Comparison of ENCODE assay signal across 11 cellular contexts in genomic region chr22:44736581-44737413, GRCh38. TPM values are rescaled to one million over a fixed set of nuclear protein-coding genes. Genes with fewer than 3 reads are reported as not detected.
DNase-seq lines count a peak whose midpoint lies in the region; ATAC-seq and TF ChIP-seq lines count a peak whose summit lies in the region.
"Had no signal": no experiment of that assay in that cellular context is flagged by ENCODE, and none has a peak within 500 bp of the region (broad histone marks: within the 10 kb centered on the region; RNA-seq: fewer than 3 reads in every experiment).

No MANE protein-coding gene starts in this region.

- H3K36me3 ChIP-seq in heart right ventricle (no peaks in the 10 kb centered on the region), right atrium auricular region (no peaks in the 10 kb centered on the region), OCI-LY7 (ENCODE audit: insufficient read depth, low read length) (no peaks in the 10 kb centered on the region)

- BruUV-seq in OCI-LY7 (replicated peaks; lab: Mats Ljungman, UMichigan) = no TSS peak

- ATAC-seq in heart right ventricle (peak in 5 of 8 donors; percentile 6 to 28 (median 18)), left colon (peak; percentile 16), GM21737 (IDR thresholded peaks at IDR 0.05; ENCODE audit: unreplicated experiment) (no peak)

- H3K4me1 ChIP-seq in heart right ventricle = peaks cover 0 to 15% (median 0%) of the 10 kb centered on the region in 9 donors
- peaks cover 0 to 9% of the 10 kb centered on the region in 2 donors for H3K4me1 ChIP-seq in right atrium auricular region
- H3K4me1 ChIP-seq in OCI-LY7 (ENCODE audit: insufficient read depth, low read length, poor library complexity, severe bottlenecking) = no peaks in the 10 kb centered on the region

- no peaks in the 10 kb centered on the region for H3K9me2 ChIP-seq in OCI-LY7 (ENCODE audit: insufficient read depth, low read length)

- H3K27ac ChIP-seq in heart right ventricle = no peak overlapping the region
- no peak overlapping the region for H3K27ac ChIP-seq in right atrium auricular region
- H3K27ac ChIP-seq in OCI-LY7 (ENCODE audit: low read depth, low read length, poor library complexity, severe bottlenecking) = no peak overlapping the region

- WGBS in heart right ventricle, 2 donors = 49 to 61% methylated on average over 50 to 52 of the region's 52 CpGs

- no peaks in the 10 kb centered on the region for H3K79me2 ChIP-seq in OCI-LY7 (ENCODE audit: insufficient read depth, low read depth, low read length)

- H3K4me3 ChIP-seq in heart right ventricle (no peak overlapping the region), right atrium auricular region (no peak overlapping the region), OCI-LY7 (ENCODE audit: low read depth, low read length, poor library complexity, severe bottlenecking) (no peak overlapping the region)

- 0 out of 2 replicates have a peak, but pooled peaks have one; percentile 14 for TF ChIP-seq POLR2A in Raji (IDR thresholded peaks at IDR 0.05; ENCODE audit: insufficient read depth, low read depth, low read length)

- POLR2A ChIA-PET in OCI-LY7 (lab: Charles Lee) = no interaction called here

- H2AFZ ChIP-seq in OCI-LY7 (ENCODE audit: low read length) = no peak overlapping the region

- DNase-seq in heart right ventricle (no peak), right atrium auricular region (ENCODE audit: low spot score) (no peak), left colon (peak in 1 of 2 donors; percentile 34), OCI-LY7 (ENCODE audit: low spot score) (no peak)
- no peak for DNase-seq in activated CD4-positive, CD25-positive, alpha-beta regulatory T cell treated with anti-CD3 and anti-CD28 coated beads, Interleukin-2, amount 50 U/mL, for 72 hours
- no peak for DNase-seq in central memory CD4-positive, alpha-beta T cell
- DNase-seq: GF-D8 had no signal

- no peak for TF ChIP-seq CTCF in heart right ventricle (IDR thresholded peaks at IDR 0.05)
- no peak for TF ChIP-seq CTCF in right atrium auricular region (IDR thresholded peaks at IDR 0.05)
- no peak for TF ChIP-seq CTCF in OCI-LY7 (conservative IDR thresholded peaks at IDR 0.05; ENCODE audit: low read length)

- intact Hi-C loops in heart right ventricle (cut with DNase I) = loop anchor here in 5 of 10 donors (1.0 to 2.0 kb wide), 3 partner anchors 38 to 40 kb away; no protein-coding TSS in a partner anchor
- intact Hi-C loops in left colon (cut with DNase I, micrococcal nuclease) = loop anchor here (5.0 kb wide), 1 partner anchor 39 kb away; no protein-coding TSS in a partner anchor
- intact Hi-C loops in OCI-LY7 (cut with micrococcal nuclease; ENCODE audit: unreplicated experiment) = no loop called here

- H3K27me3 ChIP-seq in heart right ventricle (peaks cover 0 to 47% (median 31%) of the 10 kb centered on the region in 7 donors), right atrium auricular region (no peaks in the 10 kb centered on the region)

- H3K4me2 ChIP-seq in OCI-LY7 (ENCODE audit: low read length) = no peak overlapping the region

- H3K9me3 ChIP-seq in heart right ventricle (no peaks in the 10 kb centered on the region), right atrium auricular region (no peaks in the 10 kb centered on the region), OCI-LY7 (ENCODE audit: low read length) (no peaks in the 10 kb centered on the region)

- H4K20me1 ChIP-seq in OCI-LY7 (ENCODE audit: insufficient read depth, low read length) = no peaks in the 10 kb centered on the region

- CTCF ChIA-PET in OCI-LY7 (lab: Charles Lee; ENCODE audit: unreplicated experiment) = no interaction called here

RNA-seq across cellular contexts. Expression of gene ARHGAP8, which starts 15.6 kb away (rescaled TPM):
- total RNA-seq in heart right ventricle (under 1 TPM in 5 of 10 donors, not detected in 5; 0.30 to 0.53 (median 0.40) TPM), right atrium auricular region (under 1 TPM in 1 of 2 donors, not detected in 1; 0.24 TPM), left colon (10 to 100 TPM; 35.3 to 57.3 TPM), OCI-LY7 (2022) (not detected in 2 replicates)
- polyA plus RNA-seq in heart right ventricle = under 1 TPM; 0.17 to 0.22 TPM
- total RNA-seq in OCI-LY7 (2014; rRNA removed; shearing (Covaris generic)) = not detected in 2 replicates
- total RNA-seq: H4, RPMI7951 had no signal

RNA-seq across cellular contexts. Expression of gene PRR5, which starts 34.8 kb away (rescaled TPM):
- total RNA-seq in heart right ventricle (1 to 10 TPM in 9 of 10 donors, under 1 TPM in 1; 0.96 to 4.8 (median 2.9) TPM), right atrium auricular region (10 to 100 TPM; 10.5 to 12.1 TPM), left colon (10 to 100 TPM; 27.8 to 32.5 TPM), OCI-LY7 (2022) (1.5 and 1.8 TPM in 2 replicates)
- polyA plus RNA-seq in heart right ventricle = 1 to 10 TPM; 2.8 to 3.4 TPM
- total RNA-seq in OCI-LY7 (2014; rRNA removed; shearing (Covaris generic)) = 0.19 and 0.44 TPM in 2 replicates

Comparison
In these comparisons a context has a peak if more than half of its experiments do, and no peak if none do; other contexts are left out.
1. RNA of gene ARHGAP8, which starts 15.6 kb away (total RNA-seq): 35.3 to 57.3 TPM in left colon; 0.30 to 0.53 TPM in heart right ventricle, 0.24 TPM in right atrium auricular region and not detected in OCI-LY7; every median in the first group is over 10 times any median in the second.